In genomic region chr17:40100669-40101366, GRCh38 we compare ENCODE assay signal across 1 cellular context.
TF ChIP-seq lines count a peak whose summit lies in the region.

No MANE protein-coding gene starts in this region.

TF ChIP-seq in K562, 482 proteins besides CTCF, POLR2A, EP300 and RAD21 (continued from another document and continues in another):
- TF ChIP-seq HDAC3 (IDR thresholded peaks at IDR 0.05; ENCODE audit: borderline replicate concordance, partially characterized antibody): no peak
- TF ChIP-seq PRPF4 (IDR thresholded peaks at IDR 0.05; ENCODE audit: insufficient read depth, low read depth, low read length, poor library complexity, severe bottlenecking): no peak
- no peak; the same call in 1 of the 2 replicates for TF ChIP-seq GTF2F1 (IDR thresholded peaks at IDR 0.05; ENCODE audit: low read depth, low read length)
- TF ChIP-seq NONO (IDR thresholded peaks at IDR 0.05; ENCODE audit: low read depth in 2 of 2, low read length in 1 of 2): no peak
- no peak for TF ChIP-seq ZNF133 (CRISPR knock-in tag; IDR thresholded peaks at IDR 0.05)
- TF ChIP-seq GTF2A2 (tag; IDR thresholded peaks at IDR 0.05): no peak
- TF ChIP-seq NCOA4 (IDR thresholded peaks at IDR 0.05; ENCODE audit: partially characterized antibody): no peak
- TF ChIP-seq ZNF644 (tag; IDR thresholded peaks at IDR 0.05; ENCODE audit: low read depth): no peak
- no peak for TF ChIP-seq ZBTB17 (CRISPR knock-in tag; IDR thresholded peaks at IDR 0.05)
- TF ChIP-seq NCOA1 (IDR thresholded peaks at IDR 0.05; ENCODE audit: low read depth): peak; percentile 31; the same call in 1 of the 2 replicates
- peak; percentile 98 for TF ChIP-seq NRF1 (conservative IDR thresholded peaks at IDR 0.05 in 1 of 2, IDR thresholded peaks at IDR 0.05 in 1 of 2)
- no peak for TF ChIP-seq ID3 (CRISPR knock-in tag; IDR thresholded peaks at IDR 0.05)
- no peak for TF ChIP-seq ID3 (tag; IDR thresholded peaks at IDR 0.05)
- peak; percentile 99 for TF ChIP-seq MNT (conservative IDR thresholded peaks at IDR 0.05)
- no peak for TF ChIP-seq ZBTB11 (CRISPR knock-in tag; IDR thresholded peaks at IDR 0.05)
- no peak for TF ChIP-seq ESRRB (CRISPR knock-in tag; IDR thresholded peaks at IDR 0.05; ENCODE audit: borderline replicate concordance)
- peak; percentile 48; the same call in 1 of the 2 replicates for TF ChIP-seq ZNF316 (IDR thresholded peaks at IDR 0.05)
- TF ChIP-seq USF2 (CRISPR knock-in tag; IDR thresholded peaks at IDR 0.05): peak; percentile 90
- TF ChIP-seq RAD51 (IDR thresholded peaks at IDR 0.05; ENCODE audit: borderline replicate concordance, low read depth): peak; percentile 92
- peak; percentile 43 for TF ChIP-seq HNRNPLL (IDR thresholded peaks at IDR 0.05; ENCODE audit: low read depth, low read length, poor library complexity, severe bottlenecking)
- TF ChIP-seq MCM2 (IDR thresholded peaks at IDR 0.05; ENCODE audit: low read depth): no peak
- 0 out of 2 replicates have a peak, but pooled peaks have one; percentile 46 for TF ChIP-seq OTX1 (CRISPR knock-in tag; IDR thresholded peaks at IDR 0.05)
- peak; percentile 79 for TF ChIP-seq MXI1 (IDR thresholded peaks at IDR 0.05; ENCODE audit: low read depth, low read length)
- TF ChIP-seq MXD1 (CRISPR knock-in tag; IDR thresholded peaks at IDR 0.05; ENCODE audit: borderline replicate concordance, poor library complexity, severe bottlenecking): peak; percentile 80
- TF ChIP-seq SUPT5H (IDR thresholded peaks at IDR 0.05): no peak
- TF ChIP-seq ADNP (tag; IDR thresholded peaks at IDR 0.05): no peak
- TF ChIP-seq EP400 (IDR thresholded peaks at IDR 0.05): peak; percentile 96; the same call in 1 of the 2 replicates
- no peak for TF ChIP-seq IRF9 (tag; IDR thresholded peaks at IDR 0.05)
- peak; percentile 94 for TF ChIP-seq ATF3 (IDR thresholded peaks at IDR 0.05)
- TF ChIP-seq ATF3 (CRISPR knock-in tag; conservative IDR thresholded peaks at IDR 0.05): no peak; the same call in 1 of the 2 replicates
- peak; percentile 95 for TF ChIP-seq LEF1 (IDR thresholded peaks at IDR 0.05)
- no peak for TF ChIP-seq ZNF609 (CRISPR knock-in tag; IDR thresholded peaks at IDR 0.05; ENCODE audit: borderline replicate concordance)
- peak; percentile 85 for TF ChIP-seq TFAP4 (CRISPR knock-in tag; IDR thresholded peaks at IDR 0.05; ENCODE audit: borderline replicate concordance)
- TF ChIP-seq SOX6 (IDR thresholded peaks at IDR 0.05): peak; percentile 75
- TF ChIP-seq L3MBTL2 (IDR thresholded peaks at IDR 0.05): peak; percentile 99
- TF ChIP-seq SPI1 (IDR thresholded peaks at IDR 0.05; ENCODE audit: borderline replicate concordance, low read depth, low read length): peak; percentile 47; the same call in 1 of the 2 replicates
- no peak for TF ChIP-seq BRF2 (IDR thresholded peaks at IDR 0.05; ENCODE audit: borderline replicate concordance, insufficient read depth, insufficient read length)
- TF ChIP-seq TEAD1 (CRISPR knock-in tag; IDR thresholded peaks at IDR 0.05): 0 out of 4 replicates have a peak, but pooled peaks of 1 of the 2 experiments have one; percentile 38
- no peak for TF ChIP-seq POLR3A (IDR thresholded peaks at IDR 0.05; ENCODE audit: borderline replicate concordance, extremely low read depth, insufficient read depth, insufficient read length)
- no peak for TF ChIP-seq HEY1 (CRISPR knock-in tag; IDR thresholded peaks at IDR 0.05; ENCODE audit: borderline replicate concordance)
- peak; percentile 51; the same call in 1 of the 2 replicates for TF ChIP-seq PHF8 (IDR thresholded peaks at IDR 0.05; ENCODE audit: borderline replicate concordance, low read length)
- TF ChIP-seq JUND (IDR thresholded peaks at IDR 0.05; ENCODE audit: borderline replicate concordance, low read depth, low read length): peak; percentile 92
- TF ChIP-seq JUND (tag; IDR thresholded peaks at IDR 0.05; ENCODE audit: borderline replicate concordance, low read depth, low read length): peak; percentile 88; the same call in 2 of the 3 replicates
- peak; percentile 96 for TF ChIP-seq BHLHE40 (IDR thresholded peaks at IDR 0.05; ENCODE audit: low read length)
